ENCODE assay signal across 28 cellular contexts in genomic region chr15:80593486-80594055, GRCh38.
"Had no signal": no experiment of that assay in that cellular context is flagged by ENCODE, and none has a peak within 500 bp of the region (broad histone marks: within the 10 kb centered on the region; RNA-seq: fewer than 3 reads in every experiment).

No MANE protein-coding gene starts in this region.

- DNase-seq: activated B cell treated with CpG ODN at 0.5 μM for 24 hours; activated CD4-positive, alpha-beta memory T cell treated with anti-CD3 and anti-CD28 coated beads, Interleukin-2, amount 10 ng/mL, durations not matched to agents 7 days and 5 days; activated CD4-positive, alpha-beta T cell treated with anti-CD3 and anti-CD28 coated beads for 36 hours; activated CD4-positive, alpha-beta T cell treated with anti-CD3 and anti-CD28 coated beads for 48 hours; activated CD4-positive, alpha-beta T cell treated with anti-CD3 and anti-CD28 coated beads, Interleukin-2, amount 10 ng/mL, durations not matched to agents 7 days and 5 days; activated CD4-positive, alpha-beta T cell treated with anti-CD3 and anti-CD28 coated beads, Interleukin-2, amount 50 U/mL, for 48 hours; activated CD4-positive, CD25-positive, alpha-beta regulatory T cell treated with anti-CD3 and anti-CD28 coated beads, Interleukin-2, amount 50 U/mL, for 72 hours; activated CD8-positive, alpha-beta memory T cell treated with anti-CD3 and anti-CD28 coated beads for 24 hours; activated CD8-positive, alpha-beta memory T cell treated with anti-CD3 and anti-CD28 coated beads, Interleukin-2, amount 10 ng/mL, durations not matched to agents 7 days and 5 days; activated CD8-positive, alpha-beta memory T cell treated with anti-CD3 and anti-CD28 coated beads, Interleukin-2, amount 50 U/mL, for 48 hours; activated CD8-positive, alpha-beta T cell treated with anti-CD3 and anti-CD28 coated beads, Interleukin-2, amount 10 ng/mL, durations not matched to agents 7 days and 5 days; activated gamma-delta T cell; activated naive CD4-positive, alpha-beta T cell treated with anti-CD3 and anti-CD28 coated beads, Interleukin-2, amount 10 ng/mL, durations not matched to agents 7 days and 5 days; activated naive CD4-positive, alpha-beta T cell treated with Interleukin-2 at 50 U/mL for 16 hours; activated naive CD8-positive, alpha-beta T cell treated with anti-CD3 and anti-CD28 coated beads, Interleukin-2, amount 10 ng/mL, durations not matched to agents 7 days and 5 days; activated naive CD8-positive, alpha-beta T cell treated with anti-CD3 and anti-CD28 coated beads, Interleukin-2, amount 50 U/mL, for 24 hours; activated T-cell treated with anti-CD3 and anti-CD28 coated beads, Interleukin-2, amount 50 U/mL, for 24 hours; activated T-cell treated with anti-CD3 and anti-CD28 coated beads, Interleukin-2, amount 50 U/mL, for 48 hours; amygdala; anterior cingulate cortex; central memory CD4-positive, alpha-beta T cell; SW 1271; T-helper 1 cell; T-helper 2 cell; T-helper 9 cell had no signal

- H3K4me1 ChIP-seq: ascending aorta had no signal

- H3K36me3 ChIP-seq: ascending aorta, cardiac muscle cell had no signal

- H3K4me3 ChIP-seq: ascending aorta, cardiac muscle cell had no signal

- H3K27ac ChIP-seq: ascending aorta, cardiac muscle cell, VCaP had no signal

- ATAC-seq: activated CD4-positive, alpha-beta T cell treated with anti-CD3 and anti-CD28 coated beads for 36 hours; activated CD8-positive, alpha-beta memory T cell treated with anti-CD3 and anti-CD28 coated beads, Interleukin-2, amount 10 ng/mL, durations not matched to agents 7 days and 5 days; activated CD8-positive, alpha-beta T cell treated with anti-CD3 and anti-CD28 coated beads, Interleukin-2, amount 10 ng/mL, durations not matched to agents 7 days and 5 days had no signal

- H3K9me3 ChIP-seq: ascending aorta had no signal

- H3K27me3 ChIP-seq: ascending aorta, cardiac muscle cell had no signal
